In genomic region chr5:119290607-119291006, GRCh38 we compare ENCODE assay signal across 1 cellular context.
TF ChIP-seq lines count a peak whose summit lies in the region.

No MANE protein-coding gene starts in this region.

TF ChIP-seq in WTC11, 78 proteins besides CTCF, POLR2A, EP300 and RAD21 (continued from another document):
- TF ChIP-seq, protein P1, sequence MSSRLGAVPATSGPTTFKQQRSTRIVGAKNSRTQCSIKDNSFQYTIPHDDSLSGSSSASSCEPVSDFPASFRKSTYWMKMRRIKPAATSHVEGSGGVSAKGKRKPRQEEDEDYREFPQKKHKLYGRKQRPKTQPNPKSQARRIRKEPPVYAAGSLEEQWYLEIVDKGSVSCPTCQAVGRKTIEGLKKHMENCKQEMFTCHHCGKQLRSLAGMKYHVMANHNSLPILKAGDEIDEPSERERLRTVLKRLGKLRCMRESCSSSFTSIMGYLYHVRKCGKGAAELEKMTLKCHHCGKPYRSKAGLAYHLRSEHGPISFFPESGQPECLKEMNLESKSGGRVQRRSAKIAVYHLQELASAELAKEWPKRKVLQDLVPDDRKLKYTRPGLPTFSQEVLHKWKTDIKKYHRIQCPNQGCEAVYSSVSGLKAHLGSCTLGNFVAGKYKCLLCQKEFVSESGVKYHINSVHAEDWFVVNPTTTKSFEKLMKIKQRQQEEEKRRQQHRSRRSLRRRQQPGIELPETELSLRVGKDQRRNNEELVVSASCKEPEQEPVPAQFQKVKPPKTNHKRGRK (CRISPR knock-in tag; IDR thresholded peaks at IDR 0.05; ENCODE audit: borderline replicate concordance) = no peak
- TF ChIP-seq NFE2L1 (CRISPR knock-in tag; IDR thresholded peaks at IDR 0.05) = no peak
- no peak for TF ChIP-seq ZBTB21 (CRISPR knock-in tag; IDR thresholded peaks at IDR 0.05; ENCODE audit: borderline replicate concordance)
- TF ChIP-seq JUN (CRISPR knock-in tag; IDR thresholded peaks at IDR 0.05) = no peak
- no peak for TF ChIP-seq ZNF425 (CRISPR knock-in tag; conservative IDR thresholded peaks at IDR 0.05)
- TF ChIP-seq ZNF263 (CRISPR knock-in tag; IDR thresholded peaks at IDR 0.05; ENCODE audit: low read depth) = no peak
- TF ChIP-seq TP53 (CRISPR knock-in tag; IDR thresholded peaks at IDR 0.05) = no peak
- no peak for TF ChIP-seq ZNF396 (CRISPR knock-in tag; IDR thresholded peaks at IDR 0.05; ENCODE audit: borderline replicate concordance)
- TF ChIP-seq EMX1 (CRISPR knock-in tag; IDR thresholded peaks at IDR 0.05) = no peak
- no peak for TF ChIP-seq SOX15 (CRISPR knock-in tag; IDR thresholded peaks at IDR 0.05)
- TF ChIP-seq, protein P2, sequence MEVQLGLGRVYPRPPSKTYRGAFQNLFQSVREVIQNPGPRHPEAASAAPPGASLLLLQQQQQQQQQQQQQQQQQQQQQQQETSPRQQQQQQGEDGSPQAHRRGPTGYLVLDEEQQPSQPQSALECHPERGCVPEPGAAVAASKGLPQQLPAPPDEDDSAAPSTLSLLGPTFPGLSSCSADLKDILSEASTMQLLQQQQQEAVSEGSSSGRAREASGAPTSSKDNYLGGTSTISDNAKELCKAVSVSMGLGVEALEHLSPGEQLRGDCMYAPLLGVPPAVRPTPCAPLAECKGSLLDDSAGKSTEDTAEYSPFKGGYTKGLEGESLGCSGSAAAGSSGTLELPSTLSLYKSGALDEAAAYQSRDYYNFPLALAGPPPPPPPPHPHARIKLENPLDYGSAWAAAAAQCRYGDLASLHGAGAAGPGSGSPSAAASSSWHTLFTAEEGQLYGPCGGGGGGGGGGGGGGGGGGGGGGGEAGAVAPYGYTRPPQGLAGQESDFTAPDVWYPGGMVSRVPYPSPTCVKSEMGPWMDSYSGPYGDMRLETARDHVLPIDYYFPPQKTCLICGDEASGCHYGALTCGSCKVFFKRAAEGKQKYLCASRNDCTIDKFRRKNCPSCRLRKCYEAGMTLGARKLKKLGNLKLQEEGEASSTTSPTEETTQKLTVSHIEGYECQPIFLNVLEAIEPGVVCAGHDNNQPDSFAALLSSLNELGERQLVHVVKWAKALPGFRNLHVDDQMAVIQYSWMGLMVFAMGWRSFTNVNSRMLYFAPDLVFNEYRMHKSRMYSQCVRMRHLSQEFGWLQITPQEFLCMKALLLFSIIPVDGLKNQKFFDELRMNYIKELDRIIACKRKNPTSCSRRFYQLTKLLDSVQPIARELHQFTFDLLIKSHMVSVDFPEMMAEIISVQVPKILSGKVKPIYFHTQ (CRISPR knock-in tag; IDR thresholded peaks at IDR 0.05) = no peak
- no peak for TF ChIP-seq ATF2 (CRISPR knock-in tag; IDR thresholded peaks at IDR 0.05; ENCODE audit: borderline replicate concordance, low read depth)
- TF ChIP-seq PRRX2 (CRISPR knock-in tag; IDR thresholded peaks at IDR 0.05) = no peak
TF ChIP-seq in WTC11: peak in this region for 0.
